In the genomic region with DNA sequence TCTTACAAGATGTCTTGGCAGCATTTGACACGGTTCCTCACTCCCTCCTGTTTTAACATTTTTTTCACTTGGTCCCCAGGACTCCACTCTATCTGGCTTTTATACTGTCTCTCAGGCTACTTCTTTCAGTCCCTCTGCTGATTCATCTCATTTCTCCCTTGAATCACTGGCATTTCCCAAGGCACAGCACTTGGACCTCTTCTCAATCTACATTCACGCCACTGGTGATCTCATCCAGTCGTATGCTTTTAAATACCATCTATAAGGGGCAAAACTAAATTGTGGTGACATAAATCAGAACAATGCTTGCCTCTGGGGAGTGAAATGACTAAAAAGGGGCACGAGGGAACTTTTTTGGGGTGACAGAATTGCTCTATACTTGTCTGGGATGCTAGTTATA, we compare ENCODE assay signal across 14 cellular contexts. TPM values are rescaled to one million over a fixed set of nuclear protein-coding genes. Genes with fewer than 3 reads are reported as not detected.
DNase-seq lines count a peak whose midpoint lies in the region; ATAC-seq, FAIRE-seq and TF ChIP-seq lines count a peak whose summit lies in the region.
"Had no signal": no experiment of that assay in that cellular context is flagged by ENCODE, and none has a peak within 500 bp of the region (broad histone marks: within the 10 kb centered on the region; RNA-seq: fewer than 3 reads in every experiment).

No MANE protein-coding gene starts in this region.

- peak; percentile 73 for DNase-seq in AG20443 (ENCODE audit: low spot score)
- no peak for DNase-seq in GM19239 (ENCODE audit: insufficient read length, low spot score)
- DNase-seq in iris pigment epithelial cell (ENCODE audit: low read depth), result peak; percentile 86
- DNase-seq in DMS 273 treated with DMSO at 0.1 percent for 48 hours (lab: John Stamatoyannopoulos, UW), result no peak
- DNase-seq in islet precursor cell, result no peak
- DNase-seq in MM.1S, result no peak
- DNase-seq: activated T-cell treated with anti-CD3 and anti-CD28 coated beads, Interleukin-2, amount 50 U/mL, for 1 hour; midbrain; psoas muscle had no signal

- H3K9me3 Mint-ChIP-seq in activated T-helper 17 cell treated with anti-CD3 and anti-CD28 coated beads, Interleukin-2, amount 50 U/mL, for 72 hours, result no peaks in the 10 kb centered on the region

- no peak overlapping the region for H3K27ac ChIP-seq in MM.1S (ENCODE audit: low read length)
- H3K27ac ChIP-seq: coronary artery, psoas muscle had no signal

- no peaks in the 10 kb centered on the region for H3K27me3 ChIP-seq in MM.1S (replicated peaks; ENCODE audit: insufficient read depth, low read length)

- H3K36me3 Mint-ChIP-seq in activated T-helper 17 cell treated with anti-CD3 and anti-CD28 coated beads, Interleukin-2, amount 50 U/mL, for 72 hours (ENCODE audit: low read depth), result peaks cover 28% of the 10 kb centered on the region

- H2AFZ ChIP-seq in MM.1S (ENCODE audit: low read length), result no peak overlapping the region

- H3K27ac Mint-ChIP-seq in activated T-helper 17 cell treated with anti-CD3 and anti-CD28 coated beads, Interleukin-2, amount 50 U/mL, for 72 hours, result no peak overlapping the region

- no peaks in the 10 kb centered on the region for H3K79me2 ChIP-seq in MM.1S (ENCODE audit: low read length)

- peak; percentile 40 for FAIRE-seq in GM19239 (lab: Jason Lieb, UNC)
- FAIRE-seq: D721Med, K562 had no signal

- peaks cover 7% of the 10 kb centered on the region for H3K4me1 Mint-ChIP-seq in activated T-helper 17 cell treated with anti-CD3 and anti-CD28 coated beads, Interleukin-2, amount 50 U/mL, for 72 hours

- H3K27me3 Mint-ChIP-seq in activated T-helper 17 cell treated with anti-CD3 and anti-CD28 coated beads, Interleukin-2, amount 50 U/mL, for 72 hours, result no peaks in the 10 kb centered on the region

- no peak for TF ChIP-seq CTCF in MM.1S (IDR thresholded peaks at IDR 0.05; ENCODE audit: low read length)

- no peaks in the 10 kb centered on the region for H3K4me1 ChIP-seq in MM.1S (ENCODE audit: low read length)

- H3K4me3 ChIP-seq in MM.1S (ENCODE audit: low read length), result no peak overlapping the region
- H3K4me3 ChIP-seq: coronary artery, K562, psoas muscle had no signal

- peak; percentile 87 for ATAC-seq in activated T-helper 17 cell treated with anti-CD3 and anti-CD28 coated beads, Interleukin-2, amount 50 U/mL, for 72 hours (replicated peaks)
- no peak for ATAC-seq in GM19351 (IDR thresholded peaks at IDR 0.05; ENCODE audit: unreplicated experiment)
- ATAC-seq: K562 had no signal

- H4K20me1 ChIP-seq in MM.1S (ENCODE audit: insufficient read depth, low read length), result no peaks in the 10 kb centered on the region; the same call in 1 of the 2 replicates

- no peaks in the 10 kb centered on the region for H3K9me2 ChIP-seq in MM.1S (replicated peaks; ENCODE audit: insufficient read depth, low read length)

- H3K4me3 Mint-ChIP-seq in activated T-helper 17 cell treated with anti-CD3 and anti-CD28 coated beads, Interleukin-2, amount 50 U/mL, for 72 hours, result no peak overlapping the region

- no peak overlapping the region for H3K9ac ChIP-seq in MM.1S (ENCODE audit: low read length)

- H3K4me2 ChIP-seq in MM.1S (ENCODE audit: low read depth, low read length), result no peak overlapping the region

- no peaks in the 10 kb centered on the region for H3K9me3 ChIP-seq in MM.1S (replicated peaks; ENCODE audit: insufficient read depth, low read length)
- H3K9me3 ChIP-seq: psoas muscle had no signal

- H3F3A ChIP-seq in MM.1S (ENCODE audit: insufficient read depth, low read length), result no peaks in the 10 kb centered on the region

- no peaks in the 10 kb centered on the region for H3K36me3 ChIP-seq in MM.1S (replicated peaks; ENCODE audit: insufficient read depth, low read length)

RNA-seq across cellular contexts. Expression of a gene that starts 47.1 kb away (rescaled TPM):
- total RNA-seq in activated T-helper 17 cell treated with anti-CD3 and anti-CD28 coated beads, Interleukin-2, amount 50 U/mL, for 72 hours, result 10 to 100 TPM; 42.2 to 66.5 TPM

Comparison
In these comparisons a context has a peak if more than half of its experiments do, and no peak if none do; other contexts are left out.
1. DNase-seq: peak in AG20443 (single experiment) and iris pigment epithelial cell (single experiment); none in GM19239 (single experiment), DMS 273 treated with DMSO at 0.1 percent for 48 hours (single experiment), islet precursor cell (single experiment) and MM.1S (single experiment).